In genomic region chr14:75236897-75237296, GRCh38 we compare ENCODE assay signal across 14 cellular contexts. TPM values are rescaled to one million over a fixed set of nuclear protein-coding genes. Genes with fewer than 3 reads are reported as not detected.
DNase-seq lines count a peak whose midpoint lies in the region; ATAC-seq, FAIRE-seq and TF ChIP-seq lines count a peak whose summit lies in the region.
"Had no signal": no experiment of that assay in that cellular context is flagged by ENCODE, and none has a peak within 500 bp of the region (broad histone marks: within the 10 kb centered on the region; RNA-seq: fewer than 3 reads in every experiment).

No MANE protein-coding gene starts in this region.

- no peaks in the 10 kb centered on the region for H3K9me1 ChIP-seq in keratinocyte (ENCODE audit: control insufficient read depth, extremely low read depth, insufficient read depth, low read length)

- FAIRE-seq in keratinocyte (lab: Jason Lieb, UNC) = no peak
- FAIRE-seq: colon, GM18507 had no signal

- H3K27ac ChIP-seq in A673 (ENCODE audit: low read depth, low read length, poor library complexity, severe bottlenecking) (peak overlapping the region; percentile 78), ascending aorta (peak overlapping the region; percentile 91 to 94), keratinocyte (ENCODE audit: control insufficient read depth, insufficient read depth, low read length) (no peak overlapping the region)

- no peaks in the 10 kb centered on the region for H3K79me2 ChIP-seq in keratinocyte (ENCODE audit: control insufficient read depth, insufficient read depth, low read length)

- H3K4me3 ChIP-seq in A673 (ENCODE audit: low read depth, low read length, poor library complexity, severe bottlenecking) (no peak overlapping the region), ascending aorta (no peak overlapping the region), keratinocyte (ENCODE audit: control insufficient read depth in 2 of 3, extremely low read depth in 1 of 3, insufficient read depth in 2 of 3, low read depth in 1 of 3, low read length in 3 of 3) (no peak overlapping the region)
- H3K4me3 ChIP-seq: MG63 had no signal

- POLR2A ChIA-PET in A673 (lab: Charles Lee; ENCODE audit: low non-redundant PET) = no interaction called here

- H3K9ac ChIP-seq in keratinocyte (ENCODE audit: control insufficient read depth, extremely low read depth, insufficient read depth, low read length) = no peak overlapping the region

- no peak for DNase-seq in A673 (ENCODE audit: low spot score)
- no peak for DNase-seq in ascending aorta (ENCODE audit: low spot score in 2 of 2)
- no peak for DNase-seq in keratinocyte (ENCODE audit: low read depth, low spot score)
- DNase-seq in posterior vena cava (ENCODE audit: low spot score) = peak; percentile 22
- DNase-seq in HuH-7 (ENCODE audit: low spot score) = no peak
- no peak for DNase-seq in NCI-H226
- DNase-seq: activated CD4-positive, alpha-beta T cell treated with anti-CD3 and anti-CD28 coated beads, Interleukin-2, amount 50 U/mL, for 1 hour; activated effector memory CD4-positive, alpha-beta T cell treated with Interleukin-2 at 50 U/mL for 16 hours; MG63; NCI-H524 treated with DMSO at 0.1 percent for 48 hours had no signal

- H3K4me1 ChIP-seq in A673 (ENCODE audit: insufficient read depth, low read length, poor library complexity, severe bottlenecking) (peaks cover 36% of the 10 kb centered on the region), ascending aorta (peaks cover 11 to 36% of the 10 kb centered on the region in 2 donors), keratinocyte (ENCODE audit: control insufficient read depth, extremely low read depth, insufficient read depth, low read length) (peaks cover 32% of the 10 kb centered on the region)

- intact Hi-C loops in A673 (cut with micrococcal nuclease; ENCODE audit: unreplicated experiment) (no loop called here), ascending aorta (cut with DNase I) (loop anchor here (1.0 to 5.0 kb wide), 7 partner anchors 22 to 110 kb away; partner anchors contain the start of genes NEK9 and TMED10), posterior vena cava (cut with DNase I) (loop anchor here in 1 of 2 donors (5.0 kb wide), 1 partner anchor 50 kb away; no protein-coding TSS in a partner anchor)

- no peak for ATAC-seq in esophagus mucosa
- ATAC-seq in GM21367 (IDR thresholded peaks at IDR 0.05; ENCODE audit: unreplicated experiment) = no peak

- H3K36me3 ChIP-seq in A673 (ENCODE audit: insufficient read depth, low read length, poor library complexity, severe bottlenecking) (no peaks in the 10 kb centered on the region), ascending aorta (no peaks in the 10 kb centered on the region), keratinocyte (ENCODE audit: control insufficient read depth in 2 of 2, extremely low read depth in 1 of 2, insufficient read depth in 2 of 2, low read length in 2 of 2) (no peaks in the 10 kb centered on the region)
- H3K36me3 ChIP-seq: MG63 had no signal

- no TSS peak for BruUV-seq in A673 (replicated peaks; lab: Mats Ljungman, UMichigan)

- peak overlapping the region; percentile 60 for H2AFZ ChIP-seq in keratinocyte (ENCODE audit: control insufficient read depth, low read length)

- dilution Hi-C loops in keratinocyte (cut with MboI; ENCODE audit: extremely low pct_ligation_motif_present, low sequenced_read_pairs) = no loop called here

- H3K9me3 ChIP-seq in A673 (ENCODE audit: low read depth, low read length, poor library complexity, severe bottlenecking) (no peaks in the 10 kb centered on the region), ascending aorta (no peaks in the 10 kb centered on the region), keratinocyte (ENCODE audit: control insufficient read depth, low read depth, low read length) (no peaks in the 10 kb centered on the region)
- H3K9me3 ChIP-seq: MG63 had no signal

- CTCF ChIA-PET in A673 (lab: Charles Lee) = no interaction called here

- TF ChIP-seq CTCF in A673 (conservative IDR thresholded peaks at IDR 0.05; ENCODE audit: low read depth, low read length) = no peak
- no peak for TF ChIP-seq CTCF in ascending aorta (IDR thresholded peaks at IDR 0.05)
- TF ChIP-seq CTCF in keratinocyte (optimal IDR thresholded peaks at IDR 0.05 in 1 of 3, IDR thresholded peaks at IDR 0.05 in 1 of 3, conservative IDR thresholded peaks at IDR 0.05 in 1 of 3; ENCODE audit: extremely low read depth in 1 of 3, insufficient read depth in 2 of 3, low read length in 3 of 3) = no peak

- H3K27me3 ChIP-seq in A673 (replicated peaks; ENCODE audit: insufficient read depth, low read depth, low read length, poor library complexity) (no peaks in the 10 kb centered on the region), ascending aorta (no peaks in the 10 kb centered on the region), keratinocyte (ENCODE audit: control insufficient read depth, extremely low read depth, insufficient read depth, low read length) (no peaks in the 10 kb centered on the region)
- H3K27me3 ChIP-seq: MG63 had no signal

- H3K4me2 ChIP-seq in keratinocyte (ENCODE audit: control insufficient read depth, extremely low read depth, insufficient read depth, low read depth, low read length) = no peak overlapping the region

- no peaks in the 10 kb centered on the region for H4K20me1 ChIP-seq in keratinocyte (ENCODE audit: control insufficient read depth, extremely low read depth, insufficient read depth, low read length)

RNA-seq across cellular contexts. Expression of gene FOS, which starts 41.7 kb away (rescaled TPM):
- 10.2 and 13.7 TPM in 2 replicates for total RNA-seq in A673 (2021)
- 4,268 TPM for total RNA-seq in ascending aorta
- polyA plus RNA-seq in keratinocyte = 29.2 to 141 TPM (median 121 TPM) in 3 replicates
- polyA plus RNA-seq in keratinocyte (2011; ENCODE audit: low read depth) = 203 TPM
- 59.7 and 69.9 TPM in 2 replicates for polyA plus RNA-seq in keratinocyte (2011; cell fraction: cytosol; rRNA removed)
- polyA plus RNA-seq in keratinocyte (2011; cell fraction: nucleus; rRNA removed) = 468 and 530 TPM in 2 replicates
- 11.9 and 76.3 TPM in 2 replicates for polyA plus RNA-seq in keratinocyte (2012; ENCODE audit: low replicate concordance)
- 33.5 to 179 TPM (median 146 TPM) in 3 replicates for polyA minus RNA-seq in keratinocyte
- 174 TPM for polyA minus RNA-seq in keratinocyte (2011; cell fraction: cytosol; rRNA and poly(A)+ RNA removed)
- 415 and 474 TPM in 2 replicates for polyA minus RNA-seq in keratinocyte (2011; cell fraction: nucleus; rRNA and poly(A)+ RNA removed)
- 100 to 1,000 TPM; 485 to 992 TPM for total RNA-seq in posterior vena cava
- total RNA-seq in esophagus mucosa = 125 TPM
